In the genomic region with DNA sequence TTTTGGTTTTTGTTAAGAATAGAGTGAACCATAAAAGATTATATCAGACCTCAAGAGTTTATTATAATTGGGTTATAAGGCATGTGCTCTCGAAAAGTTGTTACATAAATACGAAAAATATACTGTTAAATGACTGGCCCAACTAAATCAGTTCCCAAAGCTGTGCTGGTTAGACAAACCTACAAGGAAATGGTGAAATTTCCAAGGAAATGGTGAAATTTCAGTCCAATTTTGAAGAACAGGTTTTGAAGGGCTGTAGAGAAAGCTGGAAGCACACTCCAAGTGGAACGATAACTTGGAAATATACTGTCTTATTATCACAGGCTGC, we compare ENCODE assay signal across 8 cellular contexts. TPM values are rescaled to one million over a fixed set of nuclear protein-coding genes. Genes with fewer than 3 reads are reported as not detected.
DNase-seq lines count a peak whose midpoint lies in the region; ATAC-seq and TF ChIP-seq lines count a peak whose summit lies in the region.

No MANE protein-coding gene starts in this region.

- H3K79me2 ChIP-seq in DOHH2 (ENCODE audit: control insufficient read depth, low read length): peaks cover 58% of the 10 kb centered on the region
- peaks cover 47% of the 10 kb centered on the region for H3K79me2 ChIP-seq in hepatocyte

- peak overlapping the region; percentile 82 to 97 (median 89) for H3K9ac ChIP-seq in skeletal muscle tissue (ENCODE audit: low read depth in 1 of 3, low read length in 3 of 3)

- H3K4me3 ChIP-seq in DOHH2 (ENCODE audit: low read length) (peak overlapping the region; percentile 92), SJCRH30 (peak overlapping the region; percentile 82), hepatocyte (peak overlapping the region; percentile 30), skeletal muscle tissue (ENCODE audit: low read length in 3 of 3) (peak overlapping the region; percentile 87 to 94 (median 90))

- no peak for TF ChIP-seq CTCF in DOHH2 (IDR thresholded peaks at IDR 0.05; ENCODE audit: low read depth, low read length, poor library complexity, severe bottlenecking)
- no peak for TF ChIP-seq CTCF in hepatocyte (IDR thresholded peaks at IDR 0.05; ENCODE audit: poor library complexity)
- TF ChIP-seq CTCF in GM10248 (IDR thresholded peaks at IDR 0.05; ENCODE audit: control extremely low read depth, extremely low read depth, low read depth, missing control alignments): no peak

- H3K4me2 ChIP-seq in DOHH2 (ENCODE audit: low read length) (peak overlapping the region; percentile 80), hepatocyte (peak overlapping the region; percentile 72)

- H2AFZ ChIP-seq in hepatocyte: peak overlapping the region; percentile 86

- ATAC-seq in GM19324 (IDR thresholded peaks at IDR 0.05; ENCODE audit: low FRiP score, unreplicated experiment): no peak

- H3K27ac ChIP-seq in DOHH2 (ENCODE audit: low read depth, low read length) (peak overlapping the region; percentile 57), SJCRH30 (peak overlapping the region; percentile 51), hepatocyte (peak overlapping the region; percentile 87), skeletal muscle tissue (ENCODE audit: low read depth, low read length) (peak overlapping the region; percentile 76)

- H3K36me3 ChIP-seq in DOHH2 (ENCODE audit: control insufficient read depth, low read length) (peaks cover 31% of the 10 kb centered on the region), SJCRH30 (no peaks in the 10 kb centered on the region), hepatocyte (replicated peaks; ENCODE audit: insufficient read depth, low read depth) (no peaks in the 10 kb centered on the region), skeletal muscle tissue (ENCODE audit: control insufficient read depth in 3 of 3, insufficient read depth in 3 of 3, low read length in 3 of 3) (peaks cover 0 to 5% (median 0%) of the 10 kb centered on the region in 3 donors)

- POLR2A ChIA-PET in GM10248 (lab: Yijun Ruan, JAX): interaction anchor here (1.0 to 1.6 kb wide), 4 partner anchors 9 to 1281 kb away, joined by 3 to 6 read pairs (median 4); a partner anchor contains a TSS

- H3K4me1 ChIP-seq in DOHH2 (ENCODE audit: control insufficient read depth, low read length): peaks cover 46% of the 10 kb centered on the region
- H3K4me1 ChIP-seq in SJCRH30: peaks cover 14% of the 10 kb centered on the region
- peaks cover 16% of the 10 kb centered on the region for H3K4me1 ChIP-seq in hepatocyte (ENCODE audit: insufficient read depth)
- peaks cover 7 to 22% (median 10%) of the 10 kb centered on the region in 3 donors for H3K4me1 ChIP-seq in skeletal muscle tissue (ENCODE audit: control insufficient read depth in 3 of 3, insufficient read depth in 3 of 3, low read length in 3 of 3)

- DNase-seq in SJCRH30 (no peak), hepatocyte (ENCODE audit: low spot score) (no peak), GM10248 (ENCODE audit: extremely low spot score) (no peak), NCI-H187 treated with DMSO at 0.1 percent for 48 hours (lab: John Stamatoyannopoulos, UW) (no peak), NCI-H345 (lab: John Stamatoyannopoulos, UW) (no peak)

- H3K27me3 ChIP-seq in DOHH2 (ENCODE audit: control insufficient read depth, low read length): no peaks in the 10 kb centered on the region
- no peaks in the 10 kb centered on the region for H3K27me3 ChIP-seq in SJCRH30
- no peaks in the 10 kb centered on the region for H3K27me3 ChIP-seq in hepatocyte
- no peaks in the 10 kb centered on the region for H3K27me3 ChIP-seq in skeletal muscle tissue (ENCODE audit: control insufficient read depth in 3 of 3, insufficient read depth in 3 of 3, low read length in 3 of 3)

- H3F3A ChIP-seq in DOHH2 (ENCODE audit: control insufficient read depth, insufficient read depth): no peaks in the 10 kb centered on the region

- CTCF ChIA-PET in GM10248 (lab: Yijun Ruan, JAX): interaction anchor here (1.1 to 5.0 kb wide), 12 partner anchors 8 to 671 kb away, joined by 3 to 56 read pairs (median 7); a partner anchor contains a TSS

- 1% methylated on average over 3 of the region's 3 CpGs for WGBS in hepatocyte (ENCODE audit: low lambda C conversion rate, missing lambda C conversion rate)

- H3K9me3 ChIP-seq in DOHH2 (ENCODE audit: control insufficient read depth, insufficient read depth, low read length) (no peaks in the 10 kb centered on the region), SJCRH30 (replicated peaks) (no peaks in the 10 kb centered on the region), hepatocyte (ENCODE audit: low read depth) (no peaks in the 10 kb centered on the region), skeletal muscle tissue (ENCODE audit: control insufficient read depth in 3 of 3, low read length in 3 of 3) (no peaks in the 10 kb centered on the region)

- H4K20me1 ChIP-seq in DOHH2 (ENCODE audit: control insufficient read depth, insufficient read depth, low read depth, low read length): no peaks in the 10 kb centered on the region
- H4K20me1 ChIP-seq in hepatocyte (ENCODE audit: insufficient read depth, poor library complexity, severe bottlenecking): no peaks in the 10 kb centered on the region

- H3K9me2 ChIP-seq in DOHH2 (replicated peaks; ENCODE audit: control insufficient read depth, low read length): no peaks in the 10 kb centered on the region
- no peaks in the 10 kb centered on the region for H3K9me2 ChIP-seq in hepatocyte (replicated peaks; ENCODE audit: insufficient read depth)

RNA-seq across cellular contexts. Expression of a gene that starts 0.4 kb away (rescaled TPM):
- 29.0 and 30.2 TPM in 2 replicates for total RNA-seq in SJCRH30 (2014; rRNA removed; shearing (Covaris generic))
- total RNA-seq in hepatocyte: 20.7 and 27.6 TPM in 2 replicates
- polyA plus RNA-seq in hepatocyte: 14.8 and 18.6 TPM in 2 replicates
- total RNA-seq in skeletal muscle tissue: 21.4 TPM

RNA-seq across cellular contexts. Expression of a gene that starts 29.4 kb away (rescaled TPM):
- total RNA-seq in SJCRH30 (2014; rRNA removed; shearing (Covaris generic)): 7.9 and 8.8 TPM in 2 replicates
- total RNA-seq in hepatocyte (28.0 and 32.9 TPM in 2 replicates), skeletal muscle tissue (18.8 TPM)
- polyA plus RNA-seq in hepatocyte: 12.0 and 15.4 TPM in 2 replicates

Comparison
In these comparisons a context has a peak if more than half of its experiments do, and no peak if none do; other contexts are left out.
1. H3K4me3 ChIP-seq: peak in every context shown above with its lines; median percentile 92 in DOHH2; 90 in skeletal muscle tissue; 82 in SJCRH30; 30 in hepatocyte.